In genomic region chr7:146654048-146654447, GRCh38 we compare ENCODE assay signal across 23 cellular contexts.
DNase-seq lines count a peak whose midpoint lies in the region; ATAC-seq and TF ChIP-seq lines count a peak whose summit lies in the region.
"Had no signal": no experiment of that assay in that cellular context is flagged by ENCODE, and none has a peak within 500 bp of the region (broad histone marks: within the 10 kb centered on the region; RNA-seq: fewer than 3 reads in every experiment).

No MANE protein-coding gene starts in this region.

- TF ChIP-seq POLR2A in body of pancreas (IDR thresholded peaks at IDR 0.05) = no peak

- H3K4me3 ChIP-seq in body of pancreas = no peak overlapping the region
- H3K4me3 ChIP-seq: GM23248, upper lobe of right lung had no signal

- DNase-seq in COLO668 (lab: John Stamatoyannopoulos, UW; ENCODE audit: unreplicated experiment) (peak; percentile 51), NCI-H1092 treated with DMSO at 0.1 percent for 48 hours (lab: John Stamatoyannopoulos, UW) (peak; percentile 71), iPS-NIHi11 (ENCODE audit: low spot score) (peak; percentile 11), GDM1 (lab: John Stamatoyannopoulos, UW) (no peak), body of pancreas (no peak)
- DNase-seq in stimulated activated CD8-positive, alpha-beta memory T cell treated with anti-CD3 and anti-CD28 coated beads, Interleukin-4, amount 100 ng/mL, for 48 hours = no peak
- DNase-seq in activated naive CD4-positive, alpha-beta T cell treated with Interleukin-2 at 50 U/mL for 16 hours = no peak
- DNase-seq: ACHN; activated CD8-positive, alpha-beta memory T cell treated with anti-CD3 and anti-CD28 coated beads, Interleukin-2, amount 10 ng/mL, durations not matched to agents 7 days and 5 days; activated effector memory CD4-positive, alpha-beta T cell treated with anti-CD3 and anti-CD28 coated beads, Interleukin-2, amount 50 U/mL, for 16 hours; aorta; CD4-positive, alpha-beta memory T cell; erythroblast; GM23248; mammary epithelial cell; NCI-H1694; SIG-M5; stimulated activated naive CD8-positive, alpha-beta T cell treated with anti-CD3 and anti-CD28 coated beads, Interleukin-15, Interleukin-2, amounts not matched to agents 100 U/mL and 50 U/mL, for 24 hours; T-helper 2 cell; upper lobe of right lung had no signal

- no peaks in the 10 kb centered on the region for H3K9me3 ChIP-seq in body of pancreas
- H3K9me3 ChIP-seq: upper lobe of right lung had no signal

- peaks cover 21% of the 10 kb centered on the region for H3K4me1 ChIP-seq in body of pancreas
- H3K4me1 ChIP-seq: upper lobe of right lung had no signal

- WGBS in body of pancreas, 2 donors = 82% methylated on average over 5 of the region's 5 CpGs

- intact Hi-C loops in body of pancreas (cut with DNase I) = no loop called here

- H3K27ac ChIP-seq in body of pancreas = no peak overlapping the region
- H3K27ac ChIP-seq: GM23248, upper lobe of right lung had no signal

- TF ChIP-seq CTCF in body of pancreas (IDR thresholded peaks at IDR 0.05) = no peak

- no peaks in the 10 kb centered on the region for H3K36me3 ChIP-seq in body of pancreas (replicated peaks in 1 of 2; ENCODE audit: insufficient read depth in 1 of 2, low read depth in 2 of 2)
- H3K36me3 ChIP-seq: upper lobe of right lung had no signal

- no peaks in the 10 kb centered on the region for H3K27me3 ChIP-seq in body of pancreas
- H3K27me3 ChIP-seq: upper lobe of right lung had no signal

- no peak for ATAC-seq in body of pancreas
- ATAC-seq: activated CD4-positive, CD25-positive, alpha-beta regulatory T cell treated with anti-CD3 and anti-CD28 coated beads, Interleukin-2, amount 50 U/mL, for 24 hours; activated CD8-positive, alpha-beta memory T cell treated with anti-CD3 and anti-CD28 coated beads, Interleukin-2, amount 10 ng/mL, durations not matched to agents 7 days and 5 days; natural killer cell treated with Interleukin-12 subunit alpha and Interleukin-12 subunit beta and Interleukin-15 and Interleukin-18, amount 100 ng/mL, for 72 hours; stimulated activated naive CD8-positive, alpha-beta T cell treated with anti-CD3 and anti-CD28 coated beads, Interleukin-15, Interleukin-2, amounts not matched to agents 100 U/mL and 50 U/mL, for 24 hours; upper lobe of right lung had no signal

TF ChIP-seq in PFSK-1, 5 proteins besides CTCF, POLR2A, EP300 and RAD21:
- TF ChIP-seq SIN3A (IDR thresholded peaks at IDR 0.05; ENCODE audit: borderline replicate concordance, insufficient read depth, low read length) (no peak), FOXP2 (optimal IDR thresholded peaks at IDR 0.05; ENCODE audit: borderline replicate concordance, extremely low read depth, extremely low read length, insufficient read depth) (peak; percentile 82)

Comparison
In these comparisons a context has a peak if more than half of its experiments do, and no peak if none do; other contexts are left out.
1. DNase-seq: peak in COLO668 (single experiment), NCI-H1092 treated with DMSO at 0.1 percent for 48 hours (single experiment) and iPS-NIHi11 (single experiment); none in stimulated activated CD8-positive, alpha-beta memory T cell treated with anti-CD3 and anti-CD28 coated beads, Interleukin-4, amount 100 ng/mL, for 48 hours (single experiment), activated naive CD4-positive, alpha-beta T cell treated with Interleukin-2 at 50 U/mL for 16 hours (single experiment), GDM1 (single experiment) and body of pancreas (0 of 4).